In the genomic region with DNA sequence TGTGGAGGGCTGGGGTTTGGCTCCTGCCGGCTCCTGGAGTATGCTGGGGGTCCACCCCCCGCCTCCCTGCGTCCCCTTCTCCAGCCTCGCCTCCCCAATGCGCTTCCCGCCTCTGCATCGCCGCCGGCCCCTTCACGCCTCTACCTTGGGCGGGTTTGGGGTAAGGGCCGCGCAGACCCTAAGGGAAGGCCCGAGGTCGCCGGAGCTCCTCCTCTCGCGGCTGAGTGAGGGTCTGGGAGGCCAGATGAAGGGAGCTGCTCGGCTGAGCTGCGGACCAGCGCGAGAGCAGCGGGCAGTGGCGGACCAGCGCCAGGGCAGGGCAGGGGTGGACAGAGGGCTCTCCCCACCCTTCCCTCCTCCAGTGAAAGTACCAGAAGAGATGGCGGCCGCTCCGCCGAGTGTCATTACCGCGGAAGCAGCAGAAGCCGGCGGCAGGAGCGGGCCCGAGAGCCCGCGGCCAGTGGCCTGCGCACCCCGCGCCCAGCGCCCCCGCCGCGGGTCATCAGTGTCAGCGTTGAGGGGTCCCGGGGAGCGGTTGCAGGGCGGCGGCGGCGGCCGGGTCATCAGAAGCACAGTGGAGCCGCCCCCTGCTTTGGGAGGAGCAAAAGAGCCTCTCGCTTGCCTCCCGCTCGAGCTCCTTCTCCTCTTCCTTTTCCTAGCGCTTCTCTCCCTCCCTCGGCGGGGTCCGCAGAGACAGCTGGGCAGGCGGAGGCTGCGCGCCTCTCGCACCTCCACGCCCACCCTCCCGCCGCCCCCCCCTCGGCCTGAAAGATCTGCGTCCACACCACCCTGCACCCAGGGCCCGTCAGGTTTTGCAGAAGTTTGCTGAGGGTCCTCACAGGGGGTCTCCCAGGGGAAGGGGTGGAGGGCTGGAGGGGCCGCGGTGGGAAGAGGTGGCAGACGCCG, we compare ENCODE assay signal across 8 cellular contexts.
DNase-seq lines count a peak whose midpoint lies in the region; ATAC-seq and TF ChIP-seq lines count a peak whose summit lies in the region.

No MANE protein-coding gene starts in this region.

- TF ChIP-seq POLR2A in GM18505 (IDR thresholded peaks at IDR 0.05; ENCODE audit: borderline replicate concordance, extremely low read depth, insufficient read depth, insufficient read length): no peak

- ATAC-seq in Right ventricle myocardium superior (ENCODE audit: poor library complexity) (peak; percentile 86), GM19463 (IDR thresholded peaks at IDR 0.05; ENCODE audit: unreplicated experiment) (no peak), GM18505 (IDR thresholded peaks at IDR 0.05; ENCODE audit: unreplicated experiment) (no peak)

- DNase-seq in AG20443 (ENCODE audit: low spot score) (peak; percentile 62), NCI-H774 (lab: John Stamatoyannopoulos, UW) (peak; percentile 10), Right ventricle myocardium superior (peak; percentile 61), nucleus accumbens (lab: John Stamatoyannopoulos, UW) (peak in 31 of 56 donors; percentile 4 to 68 (median 28)), SIG-M5 treated with dmso at 0.1 percent for 504 hours (lab: John Stamatoyannopoulos, UW; ENCODE audit: unreplicated experiment) (no peak), NCI-H748 treated with DMSO at 0.1 percent for 48 hours (lab: John Stamatoyannopoulos, UW) (no peak)

- intact Hi-C loops in Right ventricle myocardium superior (cut with DNase I): no loop called here

Comparison
In these comparisons a context has a peak if more than half of its experiments do, and no peak if none do; other contexts are left out.
1. DNase-seq: peak in AG20443 (single experiment), NCI-H774 (single experiment), Right ventricle myocardium superior (single experiment) and nucleus accumbens (31 of 56); none in SIG-M5 treated with dmso at 0.1 percent for 504 hours (single experiment) and NCI-H748 treated with DMSO at 0.1 percent for 48 hours (single experiment).